In the genomic region with DNA sequence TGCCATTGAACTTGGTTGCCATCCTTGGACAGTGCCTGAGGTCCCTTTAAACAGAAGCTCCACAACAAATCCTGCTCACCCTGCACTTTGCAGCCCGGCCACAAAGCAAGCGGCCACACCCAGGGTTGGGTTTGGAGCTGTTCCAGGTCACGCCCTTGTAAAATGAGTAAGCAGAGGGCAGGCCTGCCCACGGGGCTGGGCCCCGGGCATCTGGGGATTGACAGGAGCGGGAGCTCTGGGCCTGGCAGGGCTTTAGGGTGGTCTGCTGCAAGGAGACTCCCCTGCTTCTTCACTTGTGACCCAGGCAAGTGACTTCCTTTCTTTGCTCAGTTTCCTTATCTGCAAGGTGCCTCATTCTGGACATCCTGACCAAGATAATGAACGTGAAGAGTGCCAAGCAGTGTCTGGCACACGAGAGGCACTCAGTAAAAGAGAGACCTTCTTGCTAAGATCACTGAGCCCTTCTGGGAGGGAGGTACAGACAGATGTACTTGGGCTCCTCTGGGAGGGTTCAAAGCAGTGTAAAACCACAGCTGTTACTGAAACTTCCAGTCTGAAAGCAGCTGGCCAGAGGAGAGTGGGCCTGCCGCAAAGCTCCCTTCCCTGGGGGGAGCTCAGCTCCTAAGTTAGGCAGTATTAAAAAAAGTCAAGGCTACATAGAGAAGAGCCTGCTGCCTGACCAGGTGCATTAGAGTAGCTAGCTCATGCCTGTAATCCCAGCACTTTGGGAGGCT, we compare ENCODE assay signal across 8 cellular contexts. TPM values are rescaled to one million over a fixed set of nuclear protein-coding genes. Genes with fewer than 3 reads are reported as not detected.
DNase-seq lines count a peak whose midpoint lies in the region; ATAC-seq, FAIRE-seq and TF ChIP-seq lines count a peak whose summit lies in the region.

No MANE protein-coding gene starts in this region.

- H3K4me1 Mint-ChIP-seq in glutamatergic neuron (ENCODE audit: low read depth, unreplicated experiment) = peaks cover 20% of the 10 kb centered on the region

- no peak for TF ChIP-seq CTCF in C4-2B (conservative IDR thresholded peaks at IDR 0.05)
- no peak for TF ChIP-seq CTCF in glutamatergic neuron (IDR thresholded peaks at IDR 0.05; ENCODE audit: partially characterized antibody, unreplicated experiment)
- TF ChIP-seq CTCF in spleen (IDR thresholded peaks at IDR 0.05 in 8 of 11, conservative IDR thresholded peaks at IDR 0.05 in 3 of 11) = peak in 4 of 11 experiments; percentile 6 to 41 (median 30)

- no peaks in the 10 kb centered on the region for H3K9me3 ChIP-seq in spleen

- peak overlapping the region; percentile 88 for H3K27ac ChIP-seq in C4-2B
- H3K27ac ChIP-seq in spleen = peak overlapping the region; percentile 27 to 92 (median 83)

- intact Hi-C loops in spleen (cut with DNase I; ENCODE audit: low total_unique reads) = no loop called here

- no peaks in the 10 kb centered on the region for H3K36me3 Mint-ChIP-seq in glutamatergic neuron (ENCODE audit: unreplicated experiment)

- H3K27me3 Mint-ChIP-seq in glutamatergic neuron (ENCODE audit: unreplicated experiment) = peaks cover 14% of the 10 kb centered on the region

- no peak for TF ChIP-seq POLR2A in spleen (IDR thresholded peaks at IDR 0.05)

- H3K9me3 Mint-ChIP-seq in glutamatergic neuron (ENCODE audit: unreplicated experiment) = peaks cover 11% of the 10 kb centered on the region

- H3K4me1 ChIP-seq in spleen = peaks cover 36 to 100% (median 92%) of the 10 kb centered on the region in 6 donors

- DNase-seq in Jurkat, Clone E6-1 (ENCODE audit: low read depth, low spot score) = peak; percentile 93
- DNase-seq in RCC 7860 (ENCODE audit: low spot score) (peak; percentile 77), glutamatergic neuron (peak; percentile 52), spleen (peak; percentile 94)
- peak; percentile 54 to 79 for DNase-seq in activated T-helper 1 cell treated with anti-CD3 and anti-CD28 coated beads, Interleukin-2, amount 50 U/mL, for 16 hours (ENCODE audit: low read depth in 1 of 2, low spot score in 1 of 2)

- H3K4me3 Mint-ChIP-seq in glutamatergic neuron (ENCODE audit: unreplicated experiment) = peak overlapping the region; percentile 25

- 2 to 8% (median 5%) methylated on average over 7 to 9 of the region's 9 CpGs for WGBS in spleen, 5 donors

- peak overlapping the region; percentile 81 for H3K27ac Mint-ChIP-seq in glutamatergic neuron (ENCODE audit: unreplicated experiment)

- ATAC-seq in GM19395 (IDR thresholded peaks at IDR 0.05; ENCODE audit: unreplicated experiment) (peak; percentile 59), HG03196 (IDR thresholded peaks at IDR 0.05; ENCODE audit: unreplicated experiment) (no peak)

- H3K36me3 ChIP-seq in spleen = no peaks in the 10 kb centered on the region

- FAIRE-seq in RCC 7860 (lab: Jason Lieb, UNC) = peak; percentile 73

- H3K27me3 ChIP-seq in spleen (replicated peaks in 1 of 7) = peaks cover 0 to 31% (median 0%) of the 10 kb centered on the region in 7 donors

- H3K4me3 ChIP-seq in Jurkat, Clone E6-1 (ENCODE audit: low read length) = peak overlapping the region; percentile 63
- H3K4me3 ChIP-seq in spleen = peak overlapping the region in 5 of 8 donors; percentile 6 to 84 (median 22)

RNA-seq across cellular contexts. Expression of a gene that starts 2.6 kb away (rescaled TPM):
- 18.2 TPM for polyA plus RNA-seq in Jurkat, Clone E6-1 (2012; ENCODE audit: insufficient read depth, insufficient read length)
- 5.4 TPM for total RNA-seq in glutamatergic neuron (ENCODE audit: unreplicated experiment)
- 10 to 100 TPM in 2 of 7 donors, 1 to 10 TPM in 5; 3.4 to 18.9 (median 8.4) TPM for total RNA-seq in spleen
- polyA plus RNA-seq in spleen = 1 to 10 TPM in 2 of 3 donors, under 1 TPM in 1; 0.89 to 2.3 (median 1.5) TPM

RNA-seq across cellular contexts. Expression of a gene that starts 30.9 kb away (rescaled TPM):
- polyA plus RNA-seq in Jurkat, Clone E6-1 (2012; ENCODE audit: insufficient read depth, insufficient read length) = 164 TPM
- 10.9 TPM for total RNA-seq in glutamatergic neuron (ENCODE audit: unreplicated experiment)
- total RNA-seq in spleen = 100 to 1,000 TPM in 1 of 7 donors, 10 to 100 TPM in 6; 49.5 to 122 (median 65.4) TPM
- polyA plus RNA-seq in spleen = 100 to 1,000 TPM in 2 of 3 donors, 10 to 100 TPM in 1; 59.8 to 118 (median 109) TPM

RNA-seq across cellular contexts. Expression of a gene that starts 44.4 kb away (rescaled TPM):
- polyA plus RNA-seq in Jurkat, Clone E6-1 (2012; ENCODE audit: insufficient read depth, insufficient read length) = 10.8 TPM
- total RNA-seq in glutamatergic neuron (ENCODE audit: unreplicated experiment) (53.5 TPM), spleen (10 to 100 TPM in 4 of 7 donors, 1 to 10 TPM in 3; 7.7 to 13.8 (median 10.5) TPM)
- 1 to 10 TPM; 2.9 to 7.4 (median 3.0) TPM for polyA plus RNA-seq in spleen
